Comparison of ENCODE assay signal across 19 cellular contexts in genomic region chr15:96049323-96049722, GRCh38.
"Had no signal": no experiment of that assay in that cellular context is flagged by ENCODE, and none has a peak within 500 bp of the region (broad histone marks: within the 10 kb centered on the region; RNA-seq: fewer than 3 reads in every experiment).

No MANE protein-coding gene starts in this region.

- DNase-seq: colonic mucosa; dermis blood vessel endothelial cell; foreskin keratinocyte; head of caudate nucleus; hippocampal formation; lower lobe of right lung; naive thymus-derived CD4-positive, alpha-beta T cell; nephron progenitor cell; posterior cingulate gyrus; sigmoid colon; stimulated activated CD4-positive, alpha-beta T cell treated with anti-CD3 and anti-CD28 coated beads, Interleukin-2, amount 100 ng/mL, for 24 hours; stimulated activated CD4-positive, alpha-beta T cell treated with anti-CD3 and anti-CD28 coated beads, Interleukin-4, amount 100 ng/mL, for 4 hours; stimulated activated naive B cell treated with anti-CD40 and anti-IgM and Interleukin-4, amounts not matched to agents 10 μg/mL and 1 μg/mL and 100 μg/mL, for 72 hours; stimulated activated naive CD8-positive, alpha-beta T cell treated with anti-CD3 and anti-CD28 coated beads, Interleukin-15, amount 100 ng/mL, for 72 hours; substantia nigra; transverse colon; uterus had no signal

- H3K4me1 ChIP-seq: foreskin keratinocyte, uterus had no signal

- H3K27ac ChIP-seq: colonic mucosa, foreskin keratinocyte, lower lobe of right lung, sigmoid colon, skin epidermis, thoracic aorta, transverse colon, uterus had no signal

- H3K36me3 ChIP-seq: colonic mucosa, lower lobe of right lung, sigmoid colon, thoracic aorta, transverse colon, uterus had no signal

- ATAC-seq: foreskin keratinocyte; lower lobe of right lung; naive thymus-derived CD4-positive, alpha-beta T cell; stimulated activated naive B cell treated with anti-CD40 and anti-IgM and Interleukin-4, amounts not matched to agents 10 μg/mL and 1 μg/mL and 100 μg/mL, for 72 hours; stimulated activated naive CD8-positive, alpha-beta T cell treated with anti-CD3 and anti-CD28 coated beads, Interleukin-15, amount 100 ng/mL, for 72 hours had no signal

- H3K4me3 ChIP-seq: colonic mucosa, lower lobe of right lung, sigmoid colon, skin epidermis, thoracic aorta, transverse colon, uterus had no signal

- H3K9me3 ChIP-seq: colonic mucosa, lower lobe of right lung, sigmoid colon, thoracic aorta, transverse colon, uterus had no signal

- H3K27me3 ChIP-seq: sigmoid colon, uterus had no signal
